Comparison of ENCODE assay signal across 24 cellular contexts in genomic region chr2:82968381-82968780, GRCh38.
"Had no signal": no experiment of that assay in that cellular context is flagged by ENCODE, and none has a peak within 500 bp of the region (broad histone marks: within the 10 kb centered on the region; RNA-seq: fewer than 3 reads in every experiment).

No MANE protein-coding gene starts in this region.

- H3K4me1 Mint-ChIP-seq: activated CD4-positive, alpha-beta T cell treated with anti-CD3 and anti-CD28 coated beads for 36 hours; activated T-helper 17 cell treated with anti-CD3 and anti-CD28 coated beads, Interleukin-2, amount 50 U/mL, for 72 hours; naive thymus-derived CD4-positive, alpha-beta T cell; neural crest cell; T-cell had no signal

- ATAC-seq: activated CD4-positive, alpha-beta T cell treated with anti-CD3 and anti-CD28 coated beads for 36 hours; activated T-helper 17 cell treated with anti-CD3 and anti-CD28 coated beads, Interleukin-2, amount 50 U/mL, for 72 hours; heart left ventricle; left lobe of liver; lower lobe of right lung; naive thymus-derived CD4-positive, alpha-beta T cell; sciatic nerve; stimulated activated naive CD8-positive, alpha-beta T cell treated with anti-CD3 and anti-CD28 coated beads, Interleukin-15, Interleukin-2, amounts not matched to agents 100 U/mL and 50 U/mL, for 24 hours; T-cell; upper lobe of right lung; WTC11 had no signal

- DNase-seq: activated CD4-positive, alpha-beta T cell treated with anti-CD3 and anti-CD28 coated beads for 36 hours; activated CD4-positive, alpha-beta T cell treated with anti-CD3 and anti-CD28 coated beads, Interleukin-2, amount 50 U/mL, for 4 hours; activated CD8-positive, alpha-beta memory T cell treated with anti-CD3 and anti-CD28 coated beads for 24 hours; activated CD8-positive, alpha-beta memory T cell treated with anti-CD3 and anti-CD28 coated beads, Interleukin-2, amount 50 U/mL, for 4 hours; activated T-cell treated with anti-CD3 and anti-CD28 coated beads, Interleukin-2, amount 50 U/mL, for 24 hours; amniotic stem cell; effector CD8-positive, alpha-beta T cell; heart left ventricle; kidney; lower lobe of right lung; naive thymus-derived CD4-positive, alpha-beta T cell; spleen; stimulated activated CD4-positive, alpha-beta T cell treated with anti-CD3 and anti-CD28 coated beads, Interleukin-4, amount 100 ng/mL, for 1 hour; stimulated activated naive CD8-positive, alpha-beta T cell treated with anti-CD3 and anti-CD28 coated beads, Interleukin-15, Interleukin-2, amounts not matched to agents 100 U/mL and 50 U/mL, for 24 hours; T-cell; upper lobe of right lung had no signal

- H3K27ac Mint-ChIP-seq: activated CD4-positive, alpha-beta T cell treated with anti-CD3 and anti-CD28 coated beads for 36 hours; activated naive CD8-positive, alpha-beta T cell; activated T-cell treated with anti-CD3 and anti-CD28 coated beads, Interleukin-2, amount 50 U/mL, for 24 hours; activated T-helper 17 cell treated with anti-CD3 and anti-CD28 coated beads, Interleukin-2, amount 50 U/mL, for 72 hours; dendritic cell treated with granulocyte-macrophage colony-stimulating factor and Interleukin-4, amounts not matched to agents 40 ng/mL and 50 ng/mL, for 4 days; naive thymus-derived CD4-positive, alpha-beta T cell; T-cell; WTC11 had no signal

- H3K4me3 Mint-ChIP-seq: activated CD4-positive, alpha-beta T cell treated with anti-CD3 and anti-CD28 coated beads for 36 hours; activated naive CD8-positive, alpha-beta T cell; activated T-cell treated with anti-CD3 and anti-CD28 coated beads, Interleukin-2, amount 50 U/mL, for 24 hours; activated T-helper 17 cell treated with anti-CD3 and anti-CD28 coated beads, Interleukin-2, amount 50 U/mL, for 72 hours; dendritic cell treated with granulocyte-macrophage colony-stimulating factor and Interleukin-4, amounts not matched to agents 40 ng/mL and 50 ng/mL, for 4 days; naive thymus-derived CD4-positive, alpha-beta T cell; neural crest cell; T-cell; WTC11 had no signal

- H3K9me3 Mint-ChIP-seq: activated T-helper 17 cell treated with anti-CD3 and anti-CD28 coated beads, Interleukin-2, amount 50 U/mL, for 72 hours had no signal

- H3K4me3 ChIP-seq: cardiac muscle cell, heart left ventricle, lower lobe of right lung, spleen, upper lobe of right lung had no signal

- H3K27me3 Mint-ChIP-seq: activated CD4-positive, alpha-beta T cell treated with anti-CD3 and anti-CD28 coated beads for 36 hours; activated naive CD8-positive, alpha-beta T cell; activated T-cell treated with anti-CD3 and anti-CD28 coated beads, Interleukin-2, amount 50 U/mL, for 24 hours; activated T-helper 17 cell treated with anti-CD3 and anti-CD28 coated beads, Interleukin-2, amount 50 U/mL, for 72 hours; dendritic cell treated with granulocyte-macrophage colony-stimulating factor and Interleukin-4, amounts not matched to agents 40 ng/mL and 50 ng/mL, for 4 days; naive thymus-derived CD4-positive, alpha-beta T cell; T-cell had no signal

- H3K36me3 Mint-ChIP-seq: activated naive CD8-positive, alpha-beta T cell; naive thymus-derived CD4-positive, alpha-beta T cell; T-cell had no signal
